ENCODE assay signal across 1 cellular context in the genomic region with DNA sequence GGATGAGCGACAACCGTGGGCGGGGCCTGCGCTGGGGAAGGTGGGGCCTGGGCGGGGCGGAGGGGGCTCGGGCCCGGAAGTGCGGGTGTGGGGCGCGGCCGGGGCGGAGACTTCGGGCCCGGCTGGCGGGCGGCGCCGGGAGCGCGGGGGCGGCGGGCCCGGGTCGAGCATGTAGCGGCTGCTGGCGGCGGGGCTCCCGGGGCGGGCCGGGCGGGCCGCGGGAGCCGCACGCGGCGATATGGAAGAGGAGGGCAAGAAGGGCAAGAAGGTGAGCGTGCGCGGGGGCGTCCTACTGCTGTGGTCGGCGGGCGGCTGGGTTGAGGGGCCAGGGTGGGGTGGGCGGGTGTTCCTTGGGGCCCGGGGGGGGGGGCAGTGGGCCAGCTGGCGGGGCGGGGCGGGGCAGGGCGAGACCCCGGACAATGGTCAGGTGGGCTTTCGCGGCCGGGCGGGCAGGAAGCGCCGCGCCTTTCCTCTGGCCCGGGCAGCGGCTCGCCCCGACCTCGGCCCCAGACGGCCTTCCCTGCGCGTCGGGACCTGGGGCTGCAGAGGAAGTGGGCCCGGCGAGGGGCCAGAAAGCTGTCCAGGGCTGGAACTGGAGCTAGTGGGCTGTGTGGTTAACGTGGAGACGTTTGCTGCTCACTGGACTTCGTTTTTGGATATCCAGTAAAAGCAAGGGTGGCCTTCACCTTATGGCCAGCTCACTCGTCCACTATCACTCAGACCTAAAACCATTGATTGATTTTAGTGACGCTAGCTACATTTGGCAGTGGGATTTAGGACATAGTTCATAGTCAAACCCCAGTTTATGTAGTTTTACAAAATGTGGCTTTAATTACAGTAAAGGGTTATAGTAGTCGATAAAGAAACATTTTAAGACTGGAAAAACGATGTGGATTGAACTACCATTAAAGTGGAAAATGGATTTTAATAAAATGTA.
TF ChIP-seq lines count a peak whose summit lies in the region.

Gene CCM2, plus strand, starts transcription at position 106 of the 937 bp plus-strand sequence. Its CDS starts 133 bp downstream, at position 239.

TF ChIP-seq in IMR-90, 13 proteins besides CTCF, POLR2A, EP300 and RAD21 (continued from another document):
- TF ChIP-seq, protein P1, sequence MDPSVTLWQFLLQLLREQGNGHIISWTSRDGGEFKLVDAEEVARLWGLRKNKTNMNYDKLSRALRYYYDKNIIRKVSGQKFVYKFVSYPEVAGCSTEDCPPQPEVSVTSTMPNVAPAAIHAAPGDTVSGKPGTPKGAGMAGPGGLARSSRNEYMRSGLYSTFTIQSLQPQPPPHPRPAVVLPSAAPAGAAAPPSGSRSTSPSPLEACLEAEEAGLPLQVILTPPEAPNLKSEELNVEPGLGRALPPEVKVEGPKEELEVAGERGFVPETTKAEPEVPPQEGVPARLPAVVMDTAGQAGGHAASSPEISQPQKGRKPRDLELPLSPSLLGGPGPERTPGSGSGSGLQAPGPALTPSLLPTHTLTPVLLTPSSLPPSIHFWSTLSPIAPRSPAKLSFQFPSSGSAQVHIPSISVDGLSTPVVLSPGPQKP (IDR thresholded peaks at IDR 0.05; ENCODE audit: borderline replicate concordance, low read depth, low read length), result no peak
